ENCODE assay signal across 11 cellular contexts in the genomic region with DNA sequence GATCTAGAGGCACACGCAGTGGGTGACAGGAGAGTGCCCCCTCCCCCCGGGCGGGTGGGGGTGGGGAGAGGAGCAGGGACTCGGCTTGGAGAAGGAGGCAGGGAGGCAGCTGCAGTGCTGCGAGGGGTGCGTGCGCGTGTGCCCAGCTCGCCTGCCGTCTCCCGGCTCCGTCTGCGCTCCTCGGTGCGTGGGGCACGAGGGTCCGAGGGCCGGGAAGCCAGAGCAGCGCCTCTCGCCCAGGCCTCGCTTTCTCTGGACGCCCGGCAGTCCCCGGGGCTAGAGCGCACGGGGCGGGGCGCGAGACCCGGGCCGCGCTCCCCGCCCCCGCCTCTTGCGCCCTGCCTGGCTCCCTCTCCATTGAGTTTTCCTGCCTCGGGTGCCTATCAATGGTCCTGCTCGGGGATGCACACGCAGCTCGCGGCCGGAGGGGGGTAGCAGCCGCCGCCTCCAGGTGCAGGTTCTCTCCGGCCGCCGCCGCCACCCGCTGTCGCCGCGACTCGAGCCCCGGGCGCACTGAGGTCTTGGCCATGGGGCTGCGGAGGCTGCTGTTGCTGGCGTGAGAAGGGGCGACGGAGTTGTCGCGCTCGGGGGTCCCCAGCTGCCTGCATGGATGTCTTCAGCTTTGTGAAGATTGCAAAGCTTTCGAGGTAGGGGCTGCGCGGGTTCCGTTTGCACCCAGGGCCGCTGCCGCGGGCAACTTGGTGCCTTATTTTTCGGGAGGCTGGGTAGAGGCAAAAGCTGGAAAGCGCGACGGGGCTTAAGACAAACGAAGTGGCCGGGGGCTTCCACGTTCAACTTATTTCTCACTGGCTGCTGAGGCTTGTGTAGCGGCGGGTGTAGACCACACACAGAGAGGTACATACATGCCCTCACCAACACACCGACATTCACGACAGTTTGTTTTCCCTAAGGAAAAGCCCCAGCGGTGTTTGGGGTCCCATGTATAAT. TPM values are rescaled to one million over a fixed set of nuclear protein-coding genes. Genes with fewer than 3 reads are reported as not detected.
DNase-seq lines count a peak whose midpoint lies in the region; TF ChIP-seq lines count a peak whose summit lies in the region.
"Had no signal": no experiment of that assay in that cellular context is flagged by ENCODE, and none has a peak within 500 bp of the region (broad histone marks: within the 10 kb centered on the region; RNA-seq: fewer than 3 reads in every experiment).

A gene (plus strand): TSS at position 108 of the 948 bp plus-strand sequence. CDS start 499 bp downstream, at position 607.

- no peaks in the 10 kb centered on the region for H3K36me3 Mint-ChIP-seq in Caco-2 (ENCODE audit: insufficient read depth, unreplicated experiment)
- H3K36me3 Mint-ChIP-seq: activated naive CD8-positive, alpha-beta T cell treated with anti-CD3 and anti-CD28 coated beads, Interleukin-2, amount 10 ng/mL, durations not matched to agents 7 days and 5 days; natural killer cell had no signal

- TF ChIP-seq CTCF in GM06990 (IDR thresholded peaks at IDR 0.05; ENCODE audit: insufficient read depth, low read length, poor library complexity, severe bottlenecking): no peak
- TF ChIP-seq CTCF in RWPE1 (conservative IDR thresholded peaks at IDR 0.05; ENCODE audit: low read depth): no peak
- peak; percentile 36 for TF ChIP-seq CTCF in left ventricle myocardium inferior (IDR thresholded peaks at IDR 0.05; ENCODE audit: borderline replicate concordance)
- no peak for TF ChIP-seq CTCF in Caco-2 (IDR thresholded peaks at IDR 0.05; ENCODE audit: insufficient read depth in 1 of 2, low read depth in 1 of 2, low read length in 1 of 2, severe bottlenecking in 1 of 2, unreplicated experiment in 1 of 2)

- no peaks in the 10 kb centered on the region for H3K4me1 Mint-ChIP-seq in Caco-2 (ENCODE audit: low read depth, unreplicated experiment)
- H3K4me1 Mint-ChIP-seq: activated naive CD8-positive, alpha-beta T cell treated with anti-CD3 and anti-CD28 coated beads, Interleukin-2, amount 10 ng/mL, durations not matched to agents 7 days and 5 days; natural killer cell had no signal

- DNase-seq in GM06990 (ENCODE audit: extremely low read depth, insufficient read length) (peak; percentile 4), RWPE1 (ENCODE audit: low spot score) (peak; percentile 1), left ventricle myocardium inferior (no peak), putamen (ENCODE audit: low spot score) (peak; percentile 21), HT-29 (ENCODE audit: low spot score) (no peak), Caco-2 (no peak), NCI-H1694 treated with DMSO at 0.1 percent for 48 hours (lab: John Stamatoyannopoulos, UW) (no peak)
- DNase-seq in activated CD4-positive, alpha-beta T cell treated with anti-CD3 and anti-CD28 coated beads, Interleukin-2, amount 50 U/mL, for 1 hour: no peak
- DNase-seq: activated naive CD8-positive, alpha-beta T cell treated with anti-CD3 and anti-CD28 coated beads, Interleukin-2, amount 10 ng/mL, durations not matched to agents 7 days and 5 days; natural killer cell; SIG-M5 had no signal

- H3K4me1 ChIP-seq in left ventricle myocardium inferior (no peaks in the 10 kb centered on the region), Caco-2 (no peaks in the 10 kb centered on the region)

- H3K27ac Mint-ChIP-seq in Caco-2 (ENCODE audit: unreplicated experiment): no peak within 1 kb of the TSS
- H3K27ac Mint-ChIP-seq: activated naive CD8-positive, alpha-beta T cell treated with anti-CD3 and anti-CD28 coated beads, Interleukin-2, amount 10 ng/mL, durations not matched to agents 7 days and 5 days; natural killer cell had no signal

- H3K27me3 ChIP-seq in GM06990 (replicated peaks; ENCODE audit: control insufficient read depth, insufficient read depth, low read length) (no peaks in the 10 kb centered on the region), left ventricle myocardium inferior (ENCODE audit: low read depth) (peaks cover 13% of the 10 kb centered on the region), Caco-2 (replicated peaks; ENCODE audit: control insufficient read depth, insufficient read depth, low read length) (no peaks in the 10 kb centered on the region)

- H3K9me3 ChIP-seq in left ventricle myocardium inferior (replicated peaks) (no peaks in the 10 kb centered on the region), Caco-2 (no peaks in the 10 kb centered on the region)

- H3K4me3 Mint-ChIP-seq in Caco-2 (ENCODE audit: unreplicated experiment): no peak within 1 kb of the TSS
- H3K4me3 Mint-ChIP-seq: activated naive CD8-positive, alpha-beta T cell treated with anti-CD3 and anti-CD28 coated beads, Interleukin-2, amount 10 ng/mL, durations not matched to agents 7 days and 5 days; natural killer cell had no signal

- intact Hi-C loops in left ventricle myocardium inferior (cut with micrococcal nuclease) (no loop called here), Caco-2 (cut with micrococcal nuclease; ENCODE audit: unreplicated experiment) (no loop called here)

- no peaks in the 10 kb centered on the region for H3K9me3 Mint-ChIP-seq in Caco-2 (ENCODE audit: unreplicated experiment)
- H3K9me3 Mint-ChIP-seq: activated naive CD8-positive, alpha-beta T cell treated with anti-CD3 and anti-CD28 coated beads, Interleukin-2, amount 10 ng/mL, durations not matched to agents 7 days and 5 days; natural killer cell had no signal

- H3K36me3 ChIP-seq in GM06990 (ENCODE audit: control insufficient read depth, insufficient read depth, low read length) (no peaks in the 10 kb centered on the region), left ventricle myocardium inferior (no peaks in the 10 kb centered on the region), Caco-2 (ENCODE audit: control insufficient read depth, insufficient read depth, low read length) (no peaks in the 10 kb centered on the region)

- POLR2A ChIA-PET in RWPE1 (lab: Yijun Ruan, JAX; ENCODE audit: low non-redundant PET) (no interaction called here), Caco-2 (lab: Charles Lee) (no interaction called here)

- no TSS peak for BruUV-seq in Caco-2 (replicated peaks; lab: Mats Ljungman, UMichigan)

- peaks cover 6% of the 10 kb centered on the region for H3K27me3 Mint-ChIP-seq in Caco-2 (ENCODE audit: insufficient read depth, unreplicated experiment)

- CTCF ChIA-PET in RWPE1 (lab: Yijun Ruan, JAX) (no interaction called here), Caco-2 (lab: Charles Lee) (no interaction called here)

- no peak within 1 kb of the TSS for H3K27ac ChIP-seq in RWPE1
- H3K27ac ChIP-seq in left ventricle myocardium inferior (replicated peaks): no peak within 1 kb of the TSS

- H3K4me3 ChIP-seq in GM06990 (replicated peaks; ENCODE audit: low read depth, low read length): no peak within 1 kb of the TSS
- H3K4me3 ChIP-seq in left ventricle myocardium inferior: peak within 1 kb of the TSS; percentile 60
- H3K4me3 ChIP-seq in Caco-2 (ENCODE audit: low read depth, low read length): no peak within 1 kb of the TSS

RNA-seq across cellular contexts. Expression of the gene that starts here (rescaled TPM):
- total RNA-seq in left ventricle myocardium inferior (2.8 TPM), Caco-2 (2022) (not detected in 2 replicates)
- not detected in 2 replicates for total RNA-seq in HT-29 (2014; rRNA removed; shearing (Covaris generic))
- total RNA-seq: activated naive CD8-positive, alpha-beta T cell treated with anti-CD3 and anti-CD28 coated beads, Interleukin-2, amount 10 ng/mL, durations not matched to agents 7 days and 5 days; natural killer cell had no signal

Comparison
In these comparisons a context has a peak if more than half of its experiments do, and no peak if none do; other contexts are left out.
1. DNase-seq: peak in GM06990 (single experiment), RWPE1 (single experiment) and putamen (single experiment); none in left ventricle myocardium inferior (single experiment), HT-29 (single experiment), Caco-2 (0 of 2), NCI-H1694 treated with DMSO at 0.1 percent for 48 hours (single experiment) and activated CD4-positive, alpha-beta T cell treated with anti-CD3 and anti-CD28 coated beads, Interleukin-2, amount 50 U/mL, for 1 hour (single experiment).